1 cellular context compared by ENCODE assay signal in genomic region chr12:50119387-50119786, GRCh38.
TF ChIP-seq lines count a peak whose summit lies in the region.

No MANE protein-coding gene starts in this region.

TF ChIP-seq in HEK293, 187 proteins besides CTCF, POLR2A, EP300 and RAD21 (continued from another document):
- TF ChIP-seq, protein P1, sequence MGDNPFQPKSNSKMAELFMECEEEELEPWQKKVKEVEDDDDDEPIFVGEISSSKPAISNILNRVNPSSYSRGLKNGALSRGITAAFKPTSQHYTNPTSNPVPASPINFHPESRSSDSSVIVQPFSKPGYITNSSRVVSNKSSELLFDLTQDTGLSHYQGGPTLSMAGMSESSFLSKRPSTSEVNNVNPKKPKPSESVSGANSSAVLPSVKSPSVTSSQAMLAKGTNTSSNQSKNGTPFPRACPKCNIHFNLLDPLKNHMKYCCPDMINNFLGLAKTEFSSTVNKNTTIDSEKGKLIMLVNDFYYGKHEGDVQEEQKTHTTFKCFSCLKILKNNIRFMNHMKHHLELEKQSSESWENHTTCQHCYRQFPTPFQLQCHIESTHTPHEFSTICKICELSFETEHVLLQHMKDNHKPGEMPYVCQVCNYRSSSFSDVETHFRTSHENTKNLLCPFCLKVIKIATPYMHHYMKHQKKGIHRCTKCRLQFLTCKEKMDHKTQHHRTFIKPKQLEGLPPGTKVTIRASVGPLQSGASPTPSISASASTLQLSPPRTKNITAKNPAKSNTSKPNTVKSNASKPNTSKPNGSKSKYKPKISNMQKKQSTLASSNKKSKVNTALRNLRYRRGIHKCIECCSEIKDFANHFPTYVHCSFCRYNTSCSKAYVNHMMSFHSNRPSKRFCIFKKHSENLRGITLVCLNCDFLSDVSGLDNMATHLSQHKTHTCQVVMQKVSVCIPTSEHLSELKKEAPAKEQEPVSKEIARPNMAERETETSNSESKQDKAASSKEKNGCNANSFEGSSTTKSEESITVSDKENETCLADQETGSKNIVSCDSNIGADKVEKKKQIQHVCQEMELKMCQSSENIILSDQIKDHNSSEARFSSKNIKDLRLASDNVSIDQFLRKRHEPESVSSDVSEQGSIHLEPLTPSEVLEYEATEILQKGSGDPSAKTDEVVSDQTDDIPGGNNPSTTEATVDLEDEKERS (tag by site-specific recombination; IDR thresholded peaks at IDR 0.05) = 0 out of 2 replicates have a peak, but pooled peaks have one; percentile 57
- no peak for TF ChIP-seq ZNF777 (tag by site-specific recombination; IDR thresholded peaks at IDR 0.05; ENCODE audit: borderline replicate concordance)
- no peak for TF ChIP-seq ZNF704 (tag by site-specific recombination; IDR thresholded peaks at IDR 0.05)
- peak; percentile 72; the same call in 1 of the 2 replicates for TF ChIP-seq SCRT1 (tag by site-specific recombination; IDR thresholded peaks at IDR 0.05; ENCODE audit: borderline replicate concordance)
- TF ChIP-seq HOXD13 (CRISPR knock-in tag; IDR thresholded peaks at IDR 0.05; ENCODE audit: borderline replicate concordance) = no peak
- TF ChIP-seq ZNF596 (tag by site-specific recombination; IDR thresholded peaks at IDR 0.05) = no peak
- TF ChIP-seq GLI4 (tag by site-specific recombination; IDR thresholded peaks at IDR 0.05) = no peak
- TF ChIP-seq ZNF274 (IDR thresholded peaks at IDR 0.05; ENCODE audit: low read length) = no peak
- no peak for TF ChIP-seq ZNF274 (tag by site-specific recombination; IDR thresholded peaks at IDR 0.05; ENCODE audit: borderline replicate concordance)
- TF ChIP-seq, protein P2, sequence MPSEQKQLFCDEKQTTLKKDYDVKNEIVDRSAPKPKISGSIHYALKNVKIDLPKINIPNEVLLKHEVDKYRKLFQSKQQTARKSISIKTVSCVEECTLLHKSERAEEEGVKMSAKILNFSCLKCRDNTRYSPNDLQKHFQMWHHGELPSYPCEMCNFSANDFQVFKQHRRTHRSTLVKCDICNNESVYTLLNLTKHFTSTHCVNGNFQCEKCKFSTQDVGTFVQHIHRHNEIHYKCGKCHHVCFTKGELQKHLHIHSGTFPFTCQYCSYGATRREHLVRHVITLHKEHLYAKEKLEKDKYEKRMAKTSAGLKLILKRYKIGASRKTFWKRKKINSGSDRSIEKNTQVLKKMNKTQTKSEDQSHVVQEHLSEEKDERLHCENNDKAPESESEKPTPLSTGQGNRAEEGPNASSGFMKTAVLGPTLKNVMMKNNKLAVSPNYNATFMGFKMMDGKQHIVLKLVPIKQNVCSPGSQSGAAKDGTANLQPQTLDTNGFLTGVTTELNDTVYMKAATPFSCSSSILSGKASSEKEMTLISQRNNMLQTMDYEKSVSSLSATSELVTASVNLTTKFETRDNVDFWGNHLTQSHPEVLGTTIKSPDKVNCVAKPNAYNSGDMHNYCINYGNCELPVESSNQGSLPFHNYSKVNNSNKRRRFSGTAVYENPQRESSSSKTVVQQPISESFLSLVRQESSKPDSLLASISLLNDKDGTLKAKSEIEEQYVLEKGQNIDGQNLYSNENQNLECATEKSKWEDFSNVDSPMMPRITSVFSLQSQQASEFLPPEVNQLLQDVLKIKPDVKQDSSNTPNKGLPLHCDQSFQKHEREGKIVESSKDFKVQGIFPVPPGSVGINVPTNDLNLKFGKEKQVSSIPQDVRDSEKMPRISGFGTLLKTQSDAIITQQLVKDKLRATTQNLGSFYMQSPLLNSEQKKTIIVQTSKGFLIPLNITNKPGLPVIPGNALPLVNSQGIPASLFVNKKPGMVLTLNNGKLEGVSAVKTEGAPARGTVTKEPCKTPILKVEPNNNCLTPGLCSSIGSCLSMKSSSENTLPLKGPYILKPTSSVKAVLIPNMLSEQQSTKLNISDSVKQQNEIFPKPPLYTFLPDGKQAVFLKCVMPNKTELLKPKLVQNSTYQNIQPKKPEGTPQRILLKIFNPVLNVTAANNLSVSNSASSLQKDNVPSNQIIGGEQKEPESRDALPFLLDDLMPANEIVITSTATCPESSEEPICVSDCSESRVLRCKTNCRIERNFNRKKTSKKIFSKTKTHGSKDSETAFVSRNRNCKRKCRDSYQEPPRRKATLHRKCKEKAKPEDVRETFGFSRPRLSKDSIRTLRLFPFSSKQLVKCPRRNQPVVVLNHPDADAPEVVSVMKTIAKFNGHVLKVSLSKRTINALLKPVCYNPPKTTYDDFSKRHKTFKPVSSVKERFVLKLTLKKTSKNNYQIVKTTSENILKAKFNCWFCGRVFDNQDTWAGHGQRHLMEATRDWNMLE (tag by site-specific recombination; conservative IDR thresholded peaks at IDR 0.05; ENCODE audit: low read depth) = no peak
- TF ChIP-seq, protein P3, sequence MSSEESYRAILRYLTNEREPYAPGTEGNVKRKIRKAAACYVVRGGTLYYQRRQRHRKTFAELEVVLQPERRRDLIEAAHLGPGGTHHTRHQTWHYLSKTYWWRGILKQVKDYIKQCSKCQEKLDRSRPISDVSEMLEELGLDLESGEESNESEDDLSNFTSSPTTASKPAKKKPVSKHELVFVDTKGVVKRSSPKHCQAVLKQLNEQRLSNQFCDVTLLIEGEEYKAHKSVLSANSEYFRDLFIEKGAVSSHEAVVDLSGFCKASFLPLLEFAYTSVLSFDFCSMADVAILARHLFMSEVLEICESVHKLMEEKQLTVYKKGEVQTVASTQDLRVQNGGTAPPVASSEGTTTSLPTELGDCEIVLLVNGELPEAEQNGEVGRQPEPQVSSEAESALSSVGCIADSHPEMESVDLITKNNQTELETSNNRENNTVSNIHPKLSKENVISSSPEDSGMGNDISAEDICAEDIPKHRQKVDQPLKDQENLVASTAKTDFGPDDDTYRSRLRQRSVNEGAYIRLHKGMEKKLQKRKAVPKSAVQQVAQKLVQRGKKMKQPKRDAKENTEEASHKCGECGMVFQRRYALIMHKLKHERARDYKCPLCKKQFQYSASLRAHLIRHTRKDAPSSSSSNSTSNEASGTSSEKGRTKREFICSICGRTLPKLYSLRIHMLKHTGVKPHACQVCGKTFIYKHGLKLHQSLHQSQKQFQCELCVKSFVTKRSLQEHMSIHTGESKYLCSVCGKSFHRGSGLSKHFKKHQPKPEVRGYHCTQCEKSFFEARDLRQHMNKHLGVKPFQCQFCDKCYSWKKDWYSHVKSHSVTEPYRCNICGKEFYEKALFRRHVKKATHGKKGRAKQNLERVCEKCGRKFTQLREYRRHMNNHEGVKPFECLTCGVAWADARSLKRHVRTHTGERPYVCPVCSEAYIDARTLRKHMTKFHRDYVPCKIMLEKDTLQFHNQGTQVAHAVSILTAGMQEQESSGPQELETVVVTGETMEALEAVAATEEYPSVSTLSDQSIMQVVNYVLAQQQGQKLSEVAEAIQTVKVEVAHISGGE (tag by site-specific recombination; conservative IDR thresholded peaks at IDR 0.05; ENCODE audit: low read depth) = no peak
- TF ChIP-seq GLIS2 (tag by site-specific recombination; IDR thresholded peaks at IDR 0.05) = no peak
- no peak for TF ChIP-seq KLF16 (tag by site-specific recombination; IDR thresholded peaks at IDR 0.05)
- TF ChIP-seq WT1 (tag by site-specific recombination; IDR thresholded peaks at IDR 0.05) = no peak
- TF ChIP-seq ZNF223 (tag by site-specific recombination; IDR thresholded peaks at IDR 0.05) = no peak
- TF ChIP-seq ZBTB48 (tag by site-specific recombination; IDR thresholded peaks at IDR 0.05) = no peak
- no peak for TF ChIP-seq ZNF660 (tag by site-specific recombination; IDR thresholded peaks at IDR 0.05)
